ENCODE assay signal across 8 cellular contexts in the genomic region with DNA sequence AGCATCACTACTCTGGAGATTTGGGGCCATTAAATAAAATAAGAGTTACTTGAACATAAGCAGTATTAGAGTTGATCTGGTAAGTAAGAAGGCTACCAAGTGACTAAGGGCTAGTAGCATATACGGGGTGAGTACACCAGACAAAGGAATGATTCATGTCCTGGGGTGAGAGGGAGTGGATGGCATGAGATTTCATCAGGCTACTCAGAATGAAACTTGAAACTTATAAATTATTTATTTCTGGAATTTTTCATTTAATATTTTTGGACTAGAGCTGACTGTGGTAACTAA. TPM values are rescaled to one million over a fixed set of nuclear protein-coding genes. Genes with fewer than 3 reads are reported as not detected.
DNase-seq lines count a peak whose midpoint lies in the region; ATAC-seq and TF ChIP-seq lines count a peak whose summit lies in the region.

No MANE protein-coding gene starts in this region.

- H3K36me3 Mint-ChIP-seq in endothelial cell (ENCODE audit: low read depth, unreplicated experiment): no peaks in the 10 kb centered on the region

- in situ Hi-C loops in Caki2 (cut with HindIII; ENCODE audit: low pct_unique_long_range_greater_than_20kb, low sequenced_read_pairs): no loop called here

- peaks cover 19% of the 10 kb centered on the region for H3K4me1 Mint-ChIP-seq in endothelial cell (ENCODE audit: unreplicated experiment)

- H3K27me3 Mint-ChIP-seq in endothelial cell (ENCODE audit: unreplicated experiment): peaks cover 6% of the 10 kb centered on the region

- no peak overlapping the region for H3K27ac Mint-ChIP-seq in endothelial cell (ENCODE audit: unreplicated experiment)

- DNase-seq in Caki2 (ENCODE audit: low read depth) (peak; percentile 54), NCI-H69 (lab: John Stamatoyannopoulos, UW) (peak; percentile 4), choroid plexus epithelial cell (ENCODE audit: low read depth) (peak; percentile 95), non-pigmented ciliary epithelial cell (ENCODE audit: low read depth) (peak; percentile 92), endothelial cell (ENCODE audit: low spot score) (no peak), NCI-H510A treated with DMSO at 0.1 percent for 48 hours (lab: John Stamatoyannopoulos, UW) (no peak)
- no peak for DNase-seq in activated effector memory CD4-positive, alpha-beta T cell treated with Interleukin-2 at 50 U/mL for 16 hours

- no peak for ATAC-seq in GM19328 (IDR thresholded peaks at IDR 0.05; ENCODE audit: unreplicated experiment)

- no peak for TF ChIP-seq CTCF in choroid plexus epithelial cell (conservative IDR thresholded peaks at IDR 0.05; ENCODE audit: low read depth, low read length)
- TF ChIP-seq CTCF in endothelial cell (IDR thresholded peaks at IDR 0.05; ENCODE audit: unreplicated experiment): no peak

- H3K9me3 Mint-ChIP-seq in endothelial cell (ENCODE audit: unreplicated experiment): no peaks in the 10 kb centered on the region

- H3K4me3 ChIP-seq in choroid plexus epithelial cell (ENCODE audit: low read depth, low read length): peak overlapping the region; percentile 88

- H3K4me3 Mint-ChIP-seq in endothelial cell (ENCODE audit: unreplicated experiment): no peak overlapping the region

RNA-seq across cellular contexts. Expression of a gene that starts 2.3 kb away (rescaled TPM):
- 2.3 and 4.7 TPM in 2 replicates for total RNA-seq in Caki2 (2014; rRNA removed; shearing (Covaris generic); ENCODE audit: low replicate concordance)
- total RNA-seq in endothelial cell (ENCODE audit: unreplicated experiment): 18.2 TPM

RNA-seq across cellular contexts. Expression of a gene that starts 50.9 kb away (rescaled TPM):
- total RNA-seq in Caki2 (2014; rRNA removed; shearing (Covaris generic); ENCODE audit: low replicate concordance): not detected in 2 replicates
- total RNA-seq in endothelial cell (ENCODE audit: unreplicated experiment): not detected

Comparison
In these comparisons a context has a peak if more than half of its experiments do, and no peak if none do; other contexts are left out.
1. DNase-seq: peak in Caki2 (single experiment), NCI-H69 (single experiment), choroid plexus epithelial cell (single experiment) and non-pigmented ciliary epithelial cell (single experiment); none in endothelial cell (single experiment), activated effector memory CD4-positive, alpha-beta T cell treated with Interleukin-2 at 50 U/mL for 16 hours (single experiment) and NCI-H510A treated with DMSO at 0.1 percent for 48 hours (single experiment).